17 cellular contexts compared by ENCODE assay signal in the genomic region with DNA sequence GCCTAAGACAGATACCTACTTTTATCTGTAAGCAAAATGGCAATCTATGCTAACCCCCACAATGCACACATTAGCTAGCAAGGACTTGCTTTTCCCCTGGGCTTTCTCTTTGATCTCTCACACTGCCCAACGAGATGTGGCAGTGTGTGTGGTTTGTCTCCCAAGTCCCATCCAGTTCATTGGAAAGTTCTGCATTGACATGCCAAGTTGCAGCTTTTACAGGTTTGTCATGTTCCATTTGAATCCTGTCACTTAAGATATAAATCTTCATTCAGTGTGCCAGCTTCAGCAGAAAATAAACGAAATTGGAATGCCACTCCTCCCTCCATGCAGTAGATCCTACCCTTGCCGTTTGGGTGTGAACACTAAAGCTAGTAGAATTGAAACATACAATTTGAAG.
DNase-seq lines count a peak whose midpoint lies in the region; ATAC-seq and TF ChIP-seq lines count a peak whose summit lies in the region.
"Had no signal": no experiment of that assay in that cellular context is flagged by ENCODE, and none has a peak within 500 bp of the region (broad histone marks: within the 10 kb centered on the region; RNA-seq: fewer than 3 reads in every experiment).

No MANE protein-coding gene starts in this region.

- H3K27ac Mint-ChIP-seq in CD8-positive, alpha-beta memory T cell = peak overlapping the region; percentile 48 to 98 (median 76)
- H3K27ac Mint-ChIP-seq in T-cell = peak overlapping the region; percentile 93 to 96
- peak overlapping the region; percentile 66 to 81 for H3K27ac Mint-ChIP-seq in effector memory CD8-positive, alpha-beta T cell
- H3K27ac Mint-ChIP-seq: HFFc6, memory B cell had no signal

- 14 to 23% (median 16%) methylated on average over 3 of the region's 3 CpGs for WGBS in psoas muscle, 3 donors

- H3K4me1 ChIP-seq in CD8-positive, alpha-beta memory T cell (ENCODE audit: insufficient read depth, low read length) = peaks cover 87% of the 10 kb centered on the region
- H3K4me1 ChIP-seq in psoas muscle = peaks cover 8% of the 10 kb centered on the region

- no peak overlapping the region for H3K4me3 ChIP-seq in CD8-positive, alpha-beta memory T cell (ENCODE audit: low read length)
- H3K4me3 ChIP-seq in psoas muscle = no peak overlapping the region
- H3K4me3 ChIP-seq: cardiac muscle cell, PC-9, thoracic aorta had no signal

- no peaks in the 10 kb centered on the region for H3K9me3 Mint-ChIP-seq in CD8-positive, alpha-beta memory T cell
- H3K9me3 Mint-ChIP-seq in T-cell = no peaks in the 10 kb centered on the region
- no peaks in the 10 kb centered on the region for H3K9me3 Mint-ChIP-seq in effector memory CD8-positive, alpha-beta T cell
- H3K9me3 Mint-ChIP-seq: HFFc6, memory B cell had no signal

- no peak for ATAC-seq in T-cell (replicated peaks in 1 of 4)
- no peak for ATAC-seq in effector memory CD8-positive, alpha-beta T cell (replicated peaks)
- peak in 3 of 4 donors; percentile 34 to 93 (median 88) for ATAC-seq in psoas muscle
- ATAC-seq in GM19455 (IDR thresholded peaks at IDR 0.05; ENCODE audit: unreplicated experiment) = no peak
- ATAC-seq in left ventricle myocardium superior = no peak

- TF ChIP-seq CTCF in psoas muscle (IDR thresholded peaks at IDR 0.05) = no peak

- no peaks in the 10 kb centered on the region for H3K36me3 ChIP-seq in CD8-positive, alpha-beta memory T cell (ENCODE audit: insufficient read depth, low read length)
- no peaks in the 10 kb centered on the region for H3K36me3 ChIP-seq in psoas muscle (ENCODE audit: insufficient read depth in 1 of 2, low read depth in 1 of 2)
- H3K36me3 ChIP-seq: cardiac muscle cell, thoracic aorta had no signal

- H3K4me3 Mint-ChIP-seq in CD8-positive, alpha-beta memory T cell = peak overlapping the region in 3 of 7 donors; percentile 0 to 37 (median 15)
- peak overlapping the region in 1 of 3 donors; percentile 68 for H3K4me3 Mint-ChIP-seq in T-cell
- no peak overlapping the region for H3K4me3 Mint-ChIP-seq in effector memory CD8-positive, alpha-beta T cell
- H3K4me3 Mint-ChIP-seq: HFFc6, memory B cell had no signal

- CTCF ChIA-PET in CD8-positive, alpha-beta memory T cell (lab: Charles Lee) = interaction anchor here (0.9 to 1.2 kb wide), 2 partner anchors 22 to 136 kb away, joined by 3 read pairs; no protein-coding TSS in a partner anchor
- CTCF ChIA-PET in T-cell (lab: Charles Lee) = no interaction called here

- no peak overlapping the region for H3K27ac ChIP-seq in CD8-positive, alpha-beta memory T cell (ENCODE audit: low read depth, low read length)
- no peak overlapping the region for H3K27ac ChIP-seq in psoas muscle
- H3K27ac ChIP-seq: C4-2B, cardiac muscle cell, PC-9, thoracic aorta had no signal

- POLR2A ChIA-PET in CD8-positive, alpha-beta memory T cell (lab: Charles Lee) = no interaction called here
- POLR2A ChIA-PET in T-cell (lab: Charles Lee) = no interaction called here

- no peaks in the 10 kb centered on the region for H3K9me3 ChIP-seq in CD8-positive, alpha-beta memory T cell (ENCODE audit: low read length)
- no peaks in the 10 kb centered on the region for H3K9me3 ChIP-seq in psoas muscle
- H3K9me3 ChIP-seq: thoracic aorta had no signal

- DNase-seq in CD8-positive, alpha-beta memory T cell = no peak
- DNase-seq in T-cell = no peak
- DNase-seq in effector memory CD8-positive, alpha-beta T cell = no peak
- no peak for DNase-seq in psoas muscle
- no peak for DNase-seq in hepatic stellate cell (ENCODE audit: low spot score)
- DNase-seq in left ventricle myocardium superior = no peak
- DNase-seq: activated CD4-positive, CD25-positive, alpha-beta regulatory T cell treated with anti-CD3 and anti-CD28 coated beads, Interleukin-2, amount 50 U/mL, for 72 hours; activated gamma-delta T cell; HFFc6; NCI-H1436 treated with DMSO at 0.1 percent for 48 hours; NCI-H526; PC-9 had no signal

- H3K4me1 Mint-ChIP-seq in CD8-positive, alpha-beta memory T cell = peaks cover 61 to 88% (median 86%) of the 10 kb centered on the region in 3 donors
- H3K4me1 Mint-ChIP-seq in T-cell = peaks cover 87 to 90% (median 90%) of the 10 kb centered on the region in 3 donors
- H3K4me1 Mint-ChIP-seq in effector memory CD8-positive, alpha-beta T cell (ENCODE audit: low read depth in 2 of 2) = peaks cover 41 to 47% of the 10 kb centered on the region in 2 donors

- H3K27me3 Mint-ChIP-seq in CD8-positive, alpha-beta memory T cell = no peaks in the 10 kb centered on the region
- H3K27me3 Mint-ChIP-seq in T-cell = no peaks in the 10 kb centered on the region
- no peaks in the 10 kb centered on the region for H3K27me3 Mint-ChIP-seq in effector memory CD8-positive, alpha-beta T cell
- H3K27me3 Mint-ChIP-seq: memory B cell had no signal

- no peaks in the 10 kb centered on the region for H3K27me3 ChIP-seq in CD8-positive, alpha-beta memory T cell (ENCODE audit: insufficient read depth, low read length, poor library complexity, severe bottlenecking)
- no peaks in the 10 kb centered on the region for H3K27me3 ChIP-seq in psoas muscle (ENCODE audit: insufficient read depth in 3 of 3, low read length in 2 of 3)
- H3K27me3 ChIP-seq: cardiac muscle cell had no signal

- no peaks in the 10 kb centered on the region for H3K36me3 Mint-ChIP-seq in CD8-positive, alpha-beta memory T cell
- H3K36me3 Mint-ChIP-seq in T-cell = peaks cover 6% of the 10 kb centered on the region
- H3K36me3 Mint-ChIP-seq in effector memory CD8-positive, alpha-beta T cell (ENCODE audit: insufficient read depth) = peaks cover 10% of the 10 kb centered on the region

- intact Hi-C loops in psoas muscle (cut with DNase I) (no loop called here), left ventricle myocardium superior (cut with micrococcal nuclease) (no loop called here)

Comparison
In these comparisons a context has a peak if more than half of its experiments do, and no peak if none do; other contexts are left out.
1. ATAC-seq: peak in psoas muscle (3 of 4); none in T-cell (0 of 4), effector memory CD8-positive, alpha-beta T cell (single experiment), GM19455 (single experiment) and left ventricle myocardium superior (single experiment).
2. Peak in every context shown above with its lines, with median percentiles within 50 percentile points of each other: H3K27ac Mint-ChIP-seq.